13 cellular contexts compared by ENCODE assay signal in the genomic region with DNA sequence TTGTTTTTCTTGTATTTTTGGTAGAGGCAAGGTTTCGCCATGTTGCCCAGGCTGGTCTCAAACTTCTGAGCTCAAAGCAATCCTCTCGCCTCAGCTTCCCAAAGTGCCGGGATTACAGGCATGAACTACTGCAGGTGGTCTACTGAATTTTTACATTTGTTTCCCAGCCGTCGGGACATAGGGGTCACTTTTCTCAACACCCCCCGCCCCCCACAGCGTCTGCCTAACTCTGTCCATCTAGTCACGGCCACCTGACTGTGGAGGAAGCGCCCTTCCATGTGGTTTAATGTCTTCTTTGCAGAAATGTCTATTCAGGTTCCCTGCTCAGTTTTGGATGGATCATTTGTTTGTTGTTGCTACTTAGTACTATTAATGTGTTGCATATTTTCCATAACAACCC. TPM values are rescaled to one million over a fixed set of nuclear protein-coding genes. Genes with fewer than 3 reads are reported as not detected.
"Had no signal": no experiment of that assay in that cellular context is flagged by ENCODE, and none has a peak within 500 bp of the region (broad histone marks: within the 10 kb centered on the region; RNA-seq: fewer than 3 reads in every experiment).

No MANE protein-coding gene starts in this region.

RNA-seq across cellular contexts. Expression of a gene that starts 14.1 kb away (rescaled TPM):
- total RNA-seq: activated naive CD8-positive, alpha-beta T cell treated with anti-CD3 and anti-CD28 coated beads, Interleukin-2, amount 10 ng/mL, durations not matched to agents 7 days and 5 days; activated T-cell treated with anti-CD3 and anti-CD28 coated beads, Interleukin-2, amount 50 U/mL, for 4 hours; activated T-helper 2 cell treated with anti-CD3 and anti-CD28 coated beads, Interferon-gamma antibody, Interleukin-2, Interleukin-4, amounts not matched to agents 10 μg/mL and 5 μg/mL and 100 μg/mL, durations not matched to agents 14 hours and 24 hours and 36 hours; bronchial epithelial cell; frontal cortex; myocyte; posterior vena cava; Right ventricle myocardium superior; T-helper 1 cell treated with Interleukin-12 subunit alpha and Interleukin-12 subunit beta and Interleukin-4 antibody, amounts not matched to agents 30 ng/mL and 1 ng/mL, for 36 hours; thoracic aorta; WTC11 had no signal
- polyA plus RNA-seq: esophagus, small intestine had no signal
